Comparison of ENCODE assay signal across 34 cellular contexts in genomic region chr4:153710681-153711080, GRCh38. TPM values are rescaled to one million over a fixed set of nuclear protein-coding genes. Genes with fewer than 3 reads are reported as not detected.
"Had no signal": no experiment of that assay in that cellular context is flagged by ENCODE, and none has a peak within 500 bp of the region (broad histone marks: within the 10 kb centered on the region; RNA-seq: fewer than 3 reads in every experiment).

No MANE protein-coding gene starts in this region.

- H3K36me3 ChIP-seq: adrenal gland, ascending aorta, brain microvascular endothelial cell, breast epithelium, cardiac muscle cell had no signal

- H3K27me3 ChIP-seq: adrenal gland, ascending aorta, body of pancreas, brain microvascular endothelial cell, breast epithelium, cardiac muscle cell had no signal

- H3K27ac ChIP-seq: adrenal gland, ascending aorta, body of pancreas, brain microvascular endothelial cell, breast epithelium, cardiac muscle cell had no signal

- FAIRE-seq: astrocyte, bronchial epithelial cell had no signal

- H3K4me1 ChIP-seq: adrenal gland, body of pancreas, breast epithelium had no signal

- DNase-seq: activated effector memory CD4-positive, alpha-beta T cell treated with anti-CD3 and anti-CD28 coated beads, Interleukin-2, amount 50 U/mL, for 16 hours; activated effector memory CD4-positive, alpha-beta T cell treated with Interleukin-2 at 50 U/mL for 16 hours; activated gamma-delta T cell; activated gamma-delta T cell treated with Interleukin-2 at 50 U/mL for 16 hours; activated naive CD4-positive, alpha-beta T cell; activated naive CD4-positive, alpha-beta T cell treated with anti-CD3 and anti-CD28 coated beads for 36 hours; activated naive CD4-positive, alpha-beta T cell treated with anti-CD3 and anti-CD28 coated beads, Interleukin-2, amount 10 ng/mL, durations not matched to agents 7 days and 5 days; activated naive CD4-positive, alpha-beta T cell treated with anti-CD3 and anti-CD28 coated beads, Interleukin-2, amount 50 U/mL, for 16 hours; activated naive CD4-positive, alpha-beta T cell treated with Interleukin-2 at 50 U/mL for 16 hours; activated naive CD8-positive, alpha-beta T cell treated with anti-CD3 and anti-CD28 coated beads for 36 hours; activated naive CD8-positive, alpha-beta T cell treated with anti-CD3 and anti-CD28 coated beads, Interleukin-2, amount 10 ng/mL, durations not matched to agents 7 days and 5 days; activated naive CD8-positive, alpha-beta T cell treated with anti-CD3 and anti-CD28 coated beads, Interleukin-2, amount 50 U/mL, for 24 hours; activated T-cell treated with anti-CD3 and anti-CD28 coated beads, Interleukin-2, amount 50 U/mL, for 1 hour; activated T-cell treated with anti-CD3 and anti-CD28 coated beads, Interleukin-2, amount 50 U/mL, for 24 hours; activated T-cell treated with anti-CD3 and anti-CD28 coated beads, Interleukin-2, amount 50 U/mL, for 4 hours; activated T-cell treated with anti-CD3 and anti-CD28 coated beads, Interleukin-2, amount 50 U/mL, for 48 hours; activated T-cell treated with anti-CD3 and anti-CD28 coated beads, Interleukin-2, amount 50 U/mL, for 72 hours; adrenal gland; amniotic stem cell; amygdala; anterior cingulate cortex; aorta; body of pancreas; brain microvascular endothelial cell; caudate nucleus; central memory CD4-positive, alpha-beta T cell; cerebellar nuclear complex had no signal

- H3K4me3 ChIP-seq: adrenal gland, ascending aorta, body of pancreas, breast epithelium, cardiac muscle cell had no signal

- H3K9me3 ChIP-seq: adrenal gland, ascending aorta, body of pancreas, breast epithelium had no signal

RNA-seq across cellular contexts. Expression of gene RNF175, which starts 49.1 kb away (rescaled TPM):
- total RNA-seq: activated naive CD8-positive, alpha-beta T cell treated with anti-CD3 and anti-CD28 coated beads for 36 hours; activated naive CD8-positive, alpha-beta T cell treated with anti-CD3 and anti-CD28 coated beads, Interleukin-2, amount 10 ng/mL, durations not matched to agents 7 days and 5 days; activated T-helper 1 cell treated with anti-CD3 and anti-CD28 coated beads, Interleukin-12 subunit alpha, Interleukin-12 subunit beta, Interleukin-2, Interleukin-4 antibody, amounts not matched to agents 30 ng/mL and 10 ng/mL and 1 ng/mL, durations not matched to agents 14 hours and 24 hours and 36 hours; activated T-helper 2 cell treated with anti-CD3 and anti-CD28 coated beads, Interferon-gamma antibody, Interleukin-2, Interleukin-4, amounts not matched to agents 10 μg/mL and 5 μg/mL and 100 μg/mL, durations not matched to agents 14 hours and 24 hours and 36 hours; ascending aorta; body of pancreas had no signal
